ENCODE assay signal across 1 cellular context in the genomic region with DNA sequence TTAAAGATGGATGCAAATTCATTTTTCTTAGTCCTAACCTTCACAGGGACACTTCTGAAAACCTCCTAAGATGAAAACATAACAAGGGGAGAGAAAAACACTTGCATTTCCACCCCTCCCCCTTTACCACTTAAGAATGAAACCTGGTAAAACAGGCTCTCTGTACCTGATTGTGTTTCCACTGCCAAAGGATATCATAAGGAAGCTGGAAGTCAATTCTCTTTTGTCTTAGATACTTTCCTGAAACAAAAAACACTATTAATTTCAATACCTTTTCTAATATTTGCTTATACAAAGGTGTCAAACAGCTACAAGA.
TF ChIP-seq lines count a peak whose summit lies in the region.

No MANE protein-coding gene starts in this region.

TF ChIP-seq in WTC11, 78 proteins besides CTCF, POLR2A, EP300 and RAD21 (continued from another document):
- TF ChIP-seq, protein P1, sequence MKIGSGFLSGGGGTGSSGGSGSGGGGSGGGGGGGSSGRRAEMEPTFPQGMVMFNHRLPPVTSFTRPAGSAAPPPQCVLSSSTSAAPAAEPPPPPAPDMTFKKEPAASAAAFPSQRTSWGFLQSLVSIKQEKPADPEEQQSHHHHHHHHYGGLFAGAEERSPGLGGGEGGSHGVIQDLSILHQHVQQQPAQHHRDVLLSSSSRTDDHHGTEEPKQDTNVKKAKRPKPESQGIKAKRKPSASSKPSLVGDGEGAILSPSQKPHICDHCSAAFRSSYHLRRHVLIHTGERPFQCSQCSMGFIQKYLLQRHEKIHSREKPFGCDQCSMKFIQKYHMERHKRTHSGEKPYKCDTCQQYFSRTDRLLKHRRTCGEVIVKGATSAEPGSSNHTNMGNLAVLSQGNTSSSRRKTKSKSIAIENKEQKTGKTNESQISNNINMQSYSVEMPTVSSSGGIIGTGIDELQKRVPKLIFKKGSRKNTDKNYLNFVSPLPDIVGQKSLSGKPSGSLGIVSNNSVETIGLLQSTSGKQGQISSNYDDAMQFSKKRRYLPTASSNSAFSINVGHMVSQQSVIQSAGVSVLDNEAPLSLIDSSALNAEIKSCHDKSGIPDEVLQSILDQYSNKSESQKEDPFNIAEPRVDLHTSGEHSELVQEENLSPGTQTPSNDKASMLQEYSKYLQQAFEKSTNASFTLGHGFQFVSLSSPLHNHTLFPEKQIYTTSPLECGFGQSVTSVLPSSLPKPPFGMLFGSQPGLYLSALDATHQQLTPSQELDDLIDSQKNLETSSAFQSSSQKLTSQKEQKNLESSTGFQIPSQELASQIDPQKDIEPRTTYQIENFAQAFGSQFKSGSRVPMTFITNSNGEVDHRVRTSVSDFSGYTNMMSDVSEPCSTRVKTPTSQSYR (CRISPR knock-in tag; IDR thresholded peaks at IDR 0.05), result no peak
TF ChIP-seq in WTC11: peak in this region for 0.
